10 cellular contexts compared by ENCODE assay signal in the genomic region with DNA sequence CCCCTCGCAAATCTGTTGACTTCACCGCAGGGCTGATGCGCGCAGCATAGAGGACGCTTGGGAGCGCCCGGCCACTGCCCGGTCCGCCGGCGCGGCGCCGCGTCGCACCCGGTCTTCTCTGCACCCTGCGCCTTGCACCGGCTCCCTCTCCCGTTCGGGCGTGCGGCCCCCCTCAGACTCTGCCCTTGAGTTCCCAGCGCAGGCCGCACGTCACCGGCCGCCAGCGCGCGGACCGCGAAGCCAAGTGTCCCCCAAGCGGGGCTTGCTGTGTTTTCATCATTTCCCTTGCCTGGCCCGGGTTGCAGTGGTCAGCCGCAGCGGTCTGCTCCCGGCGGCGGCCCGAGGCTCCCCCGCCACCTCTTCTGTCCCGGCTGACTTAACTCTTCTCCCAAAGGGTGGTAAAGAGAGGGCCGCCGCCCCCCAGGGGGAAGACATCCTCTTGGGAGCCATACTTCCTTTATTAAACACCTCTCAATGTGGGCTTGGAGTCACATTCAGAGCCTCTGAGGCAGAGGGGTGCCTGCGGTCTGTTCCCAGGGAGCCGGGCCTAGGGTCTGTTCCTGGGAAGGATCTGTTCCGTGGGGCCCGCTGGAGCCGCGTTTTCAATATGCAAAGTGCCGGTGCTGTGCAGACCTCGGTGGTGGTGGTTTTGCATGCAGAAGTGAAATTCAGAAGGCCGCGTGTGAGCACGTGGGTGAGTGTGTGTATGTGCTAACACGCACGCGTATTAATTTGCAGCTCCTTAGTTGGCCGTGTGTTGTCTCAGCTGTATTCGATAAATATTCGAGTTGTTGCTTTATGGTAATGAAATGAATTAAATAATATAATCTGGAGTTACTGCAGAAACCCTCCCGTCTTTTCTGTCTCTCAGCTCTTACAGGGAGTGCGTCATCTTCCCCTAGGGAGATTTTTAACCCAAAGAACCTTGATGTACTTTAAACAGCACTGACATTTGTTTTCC. TPM values are rescaled to one million over a fixed set of nuclear protein-coding genes. Genes with fewer than 3 reads are reported as not detected.
DNase-seq lines count a peak whose midpoint lies in the region; ATAC-seq and TF ChIP-seq lines count a peak whose summit lies in the region.
"Had no signal": no experiment of that assay in that cellular context is flagged by ENCODE, and none has a peak within 500 bp of the region (broad histone marks: within the 10 kb centered on the region; RNA-seq: fewer than 3 reads in every experiment).

No MANE protein-coding gene starts in this region.

- H3K4me1 ChIP-seq in esophagus (ENCODE audit: control insufficient read depth in 2 of 2, insufficient read depth in 2 of 2, low read length in 1 of 2) (peaks cover 2 to 5% of the 10 kb centered on the region in 2 donors), left lung (peaks cover 0 to 8% of the 10 kb centered on the region in 2 donors)

- no peaks in the 10 kb centered on the region for H3K9me3 ChIP-seq in esophagus (ENCODE audit: control insufficient read depth in 2 of 2, insufficient read depth in 1 of 2, low read depth in 1 of 2, low read length in 1 of 2)
- H3K9me3 ChIP-seq in left lung = no peaks in the 10 kb centered on the region

- H3K27ac ChIP-seq in esophagus (ENCODE audit: low read depth in 2 of 2, low read length in 1 of 2) = peak overlapping the region; percentile 19 to 70
- peak overlapping the region; percentile 57 to 62 for H3K27ac ChIP-seq in left lung
- peak overlapping the region; percentile 60 for H3K27ac ChIP-seq in substantia nigra (ENCODE audit: low read depth, low read length, poor library complexity, severe bottlenecking)

- H3K27me3 ChIP-seq in esophagus (ENCODE audit: control insufficient read depth in 1 of 2, insufficient read depth in 2 of 2, low read length in 2 of 2) (no peaks in the 10 kb centered on the region), left lung (no peaks in the 10 kb centered on the region)

- ATAC-seq in left lung (peak; percentile 61), HG03432 (IDR thresholded peaks at IDR 0.05; ENCODE audit: unreplicated experiment) (no peak), HG03108 (IDR thresholded peaks at IDR 0.05; ENCODE audit: unreplicated experiment) (no peak)
- ATAC-seq: Panc1 had no signal

- intact Hi-C loops in left lung (cut with DNase I) = no loop called here

- whole genome bisulfite sequencing in esophagus, 2 donors = 64 to 66% methylated on average over 64 of the region's 64 CpGs

- DNase-seq in MV-4-11 (lab: John Stamatoyannopoulos, UW) (peak; percentile 8), left lung (peak in 1 of 2 donors; percentile 69), substantia nigra (lab: John Stamatoyannopoulos, UW) (peak in 41 of 49 donors; percentile 13 to 70 (median 40)), HEK293T (ENCODE audit: extremely low spot score) (no peak), GOT3 (lab: John Stamatoyannopoulos, UW) (no peak)
- DNase-seq: activated T-cell treated with anti-CD3 and anti-CD28 coated beads, Interleukin-2, amount 50 U/mL, for 1 hour had no signal

- H3K36me3 ChIP-seq in esophagus (ENCODE audit: control insufficient read depth in 2 of 2, insufficient read depth in 2 of 2, low read length in 1 of 2) (peaks cover 0 to 2% of the 10 kb centered on the region in 2 donors), left lung (no peaks in the 10 kb centered on the region)

- TF ChIP-seq CTCF in left lung (IDR thresholded peaks at IDR 0.05) = no peak

- CTCF ChIA-PET in HEK293T (lab: Yijun Ruan, JAX) = interaction anchor here (0.6 kb wide), 1 partner anchor 12 kb away, joined by 4 read pairs; no protein-coding TSS in a partner anchor

- POLR2A ChIA-PET in HEK293T (lab: Yijun Ruan, JAX) = interaction anchor here (1.3 kb wide), 1 partner anchor 18 kb away, joined by 4 read pairs; a partner anchor contains a TSS

- H3K4me3 ChIP-seq in esophagus (ENCODE audit: low read depth in 1 of 2, low read length in 2 of 2) = peak overlapping the region in 1 of 2 donors; percentile 10
- H3K4me3 ChIP-seq in left lung = no peak overlapping the region

TF ChIP-seq in HEK293T, 16 proteins besides CTCF, POLR2A, EP300 and RAD21:
- TF ChIP-seq TARDBP (IDR thresholded peaks at IDR 0.05) (no peak), ARNT (IDR thresholded peaks at IDR 0.05) (no peak), L3MBTL2 (conservative IDR thresholded peaks at IDR 0.05) (no peak), ELF4 (IDR thresholded peaks at IDR 0.05) (no peak)
TF ChIP-seq in HEK293T: peak in this region for 0.

RNA-seq across cellular contexts. Expression of a gene that starts 17.6 kb away (rescaled TPM):
- 10 to 100 TPM in 1 of 2 donors, 1 to 10 TPM in 1; 8.1 to 10.5 TPM for polyA plus RNA-seq in esophagus
- 10 to 100 TPM; 44.5 to 50.6 TPM for total RNA-seq in left lung

Comparison
In these comparisons a context has a peak if more than half of its experiments do, and no peak if none do; other contexts are left out.
1. DNase-seq: peak in MV-4-11 (single experiment) and substantia nigra (41 of 49); none in HEK293T (single experiment) and GOT3 (single experiment).
2. Peak in every context shown above with its lines, with median percentiles within 50 percentile points of each other: H3K27ac ChIP-seq.